In the genomic region with DNA sequence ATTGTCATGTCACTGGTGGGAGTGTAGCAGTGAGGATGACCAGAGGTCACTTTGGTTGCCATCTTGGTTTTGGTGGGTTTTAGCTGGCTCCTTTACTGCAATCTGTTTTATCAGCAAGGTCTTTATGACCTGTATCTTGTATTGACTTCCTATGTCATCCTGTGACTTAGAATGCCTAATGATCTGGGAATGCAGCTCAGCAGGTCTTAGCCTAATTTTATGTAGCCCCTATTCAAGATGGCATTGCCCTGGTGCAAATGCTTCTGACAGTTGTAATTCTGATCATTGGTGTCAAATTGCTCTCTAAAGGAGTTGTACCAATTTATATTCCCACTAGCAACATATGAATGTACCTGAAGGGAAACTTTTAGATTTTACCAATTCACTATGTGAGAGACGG, we compare ENCODE assay signal across 9 cellular contexts.
"Had no signal": no experiment of that assay in that cellular context is flagged by ENCODE, and none has a peak within 500 bp of the region (broad histone marks: within the 10 kb centered on the region; RNA-seq: fewer than 3 reads in every experiment).

No MANE protein-coding gene starts in this region.

- H2AFZ ChIP-seq: GM23338 had no signal

- FAIRE-seq: H1, H54, HepG2 had no signal

- DNase-seq: H9, HFFc6, KG1 had no signal

- ATAC-seq: GM23338, HCT116, HepG2 had no signal

- H3K4me3 ChIP-seq: GM23338 had no signal

- H3K4me2 ChIP-seq: GM23338 had no signal

- H3K27ac ChIP-seq: HL-60 had no signal
